ENCODE assay signal across 25 cellular contexts in genomic region chr5:125576823-125577222, GRCh38.
DNase-seq lines count a peak whose midpoint lies in the region; ATAC-seq, FAIRE-seq and TF ChIP-seq lines count a peak whose summit lies in the region.
"Had no signal": no experiment of that assay in that cellular context is flagged by ENCODE, and none has a peak within 500 bp of the region (broad histone marks: within the 10 kb centered on the region; RNA-seq: fewer than 3 reads in every experiment).

No MANE protein-coding gene starts in this region.

- no peaks in the 10 kb centered on the region for H3K79me2 ChIP-seq in astrocyte (ENCODE audit: insufficient read depth, low read length)

- no peaks in the 10 kb centered on the region for H4K20me1 ChIP-seq in astrocyte (ENCODE audit: insufficient read depth, low read length)
- H4K20me1 ChIP-seq: BLaER1 had no signal

- H3K27me3 ChIP-seq in astrocyte (ENCODE audit: insufficient read depth, low read length) = no peaks in the 10 kb centered on the region
- H3K27me3 ChIP-seq in heart right ventricle = no peaks in the 10 kb centered on the region
- H3K27me3 ChIP-seq: BLaER1 had no signal

- H3K9me3 Mint-ChIP-seq in astrocyte (ENCODE audit: unreplicated experiment) = no peaks in the 10 kb centered on the region
- H3K9me3 Mint-ChIP-seq in nephron progenitor cell = peaks cover 18% of the 10 kb centered on the region

- TF ChIP-seq CTCF in astrocyte (IDR thresholded peaks at IDR 0.05; ENCODE audit: insufficient read depth, low read depth, low read length) (no peak), nephron progenitor cell (IDR thresholded peaks at IDR 0.05) (no peak), heart right ventricle (IDR thresholded peaks at IDR 0.05) (no peak)

- H3K9ac ChIP-seq in astrocyte (ENCODE audit: low read length) = no peak overlapping the region
- H3K9ac ChIP-seq: BLaER1, KMS-11 had no signal

- H3K36me3 ChIP-seq in astrocyte (ENCODE audit: insufficient read depth, low read length) (no peaks in the 10 kb centered on the region), heart right ventricle (no peaks in the 10 kb centered on the region)
- H3K36me3 ChIP-seq: BLaER1 had no signal

- H3K4me2 ChIP-seq in astrocyte (ENCODE audit: low read length) = peak overlapping the region; percentile 7
- H3K4me2 ChIP-seq: BLaER1, KMS-11 had no signal

- H3K36me3 Mint-ChIP-seq in astrocyte (ENCODE audit: low read depth, unreplicated experiment) (no peaks in the 10 kb centered on the region), nephron progenitor cell (ENCODE audit: low read depth) (no peaks in the 10 kb centered on the region)
- H3K36me3 Mint-ChIP-seq: CD8-positive, alpha-beta T cell had no signal

- no peaks in the 10 kb centered on the region for H3K27me3 Mint-ChIP-seq in astrocyte (ENCODE audit: low read depth, unreplicated experiment)
- peaks cover 3% of the 10 kb centered on the region for H3K27me3 Mint-ChIP-seq in nephron progenitor cell (ENCODE audit: low read depth, poor library complexity)

- intact Hi-C loops in heart right ventricle (cut with DNase I) = no loop called here

- H3K27ac ChIP-seq in astrocyte (ENCODE audit: low read depth, low read length) (no peak overlapping the region), heart right ventricle (no peak overlapping the region)
- H3K27ac ChIP-seq: BLaER1, KMS-11 had no signal

- DNase-seq in NCI-H82 (lab: John Stamatoyannopoulos, UW) = peak; percentile 7
- no peak for DNase-seq in NCI-H82 treated with DMSO at 0.1 percent for 48 hours (lab: John Stamatoyannopoulos, UW; ENCODE audit: unreplicated experiment)
- DNase-seq in astrocyte (ENCODE audit: low read depth) = no peak
- no peak for DNase-seq in nephron progenitor cell
- DNase-seq in DMS79 treated with DMSO at 0.1 percent for 48 hours (lab: John Stamatoyannopoulos, UW) = no peak
- DNase-seq in heart right ventricle = no peak
- DNase-seq: 8988T; CD8-positive, alpha-beta T cell; DND-41; NCI-H1092; NCI-H146; NCI-H2081 treated with DMSO at 0.1 percent for 48 hours; NCI-H526 treated with DMSO at 0.1 percent for 48 hours; OCI-M1; RPMI8226; SIG-M5 had no signal

- H3K27ac Mint-ChIP-seq in astrocyte (ENCODE audit: unreplicated experiment) (no peak overlapping the region), nephron progenitor cell (peak overlapping the region; percentile 28)
- H3K27ac Mint-ChIP-seq: CD8-positive, alpha-beta T cell; GM23338 had no signal

- H3K4me3 ChIP-seq in astrocyte (ENCODE audit: insufficient read depth, low read depth, low read length) = no peak overlapping the region
- no peak overlapping the region for H3K4me3 ChIP-seq in heart right ventricle
- H3K4me3 ChIP-seq: BLaER1, GM12878, GM23338 had no signal

- 57 to 65% methylated on average over 3 of the region's 3 CpGs for WGBS in heart right ventricle, 2 donors

- FAIRE-seq in astrocyte (lab: Jason Lieb, UNC) = no peak
- FAIRE-seq: D721Med, G401.6, GM12878, GM18507 had no signal

- H3K4me3 Mint-ChIP-seq in astrocyte (ENCODE audit: unreplicated experiment) (no peak overlapping the region), nephron progenitor cell (peak overlapping the region; percentile 32)
- H3K4me3 Mint-ChIP-seq: CD8-positive, alpha-beta T cell; GM23338 had no signal

- ATAC-seq in HG03280 (IDR thresholded peaks at IDR 0.05; ENCODE audit: unreplicated experiment) (no peak), heart right ventricle (no peak), GM21360 (IDR thresholded peaks at IDR 0.05; ENCODE audit: unreplicated experiment) (no peak)
- ATAC-seq: CD8-positive, alpha-beta T cell; GM12878 had no signal

- H3K4me1 Mint-ChIP-seq in astrocyte (ENCODE audit: low read depth, unreplicated experiment) = peaks cover 9% of the 10 kb centered on the region
- peaks cover 46% of the 10 kb centered on the region for H3K4me1 Mint-ChIP-seq in nephron progenitor cell

- no peaks in the 10 kb centered on the region for H3K9me3 ChIP-seq in astrocyte (ENCODE audit: insufficient read depth, low read depth, low read length)
- peaks cover 0 to 8% (median 0%) of the 10 kb centered on the region in 11 donors for H3K9me3 ChIP-seq in heart right ventricle
- H3K9me3 ChIP-seq: BLaER1 had no signal

- H3K4me1 ChIP-seq in astrocyte (ENCODE audit: insufficient read depth, low read length) (peaks cover 6% of the 10 kb centered on the region), heart right ventricle (peaks cover 0 to 5% (median 0%) of the 10 kb centered on the region in 9 donors)
- H3K4me1 ChIP-seq: BLaER1 had no signal

- H2AFZ ChIP-seq in astrocyte (ENCODE audit: low read depth, low read length) = no peak overlapping the region
